In the genomic region with DNA sequence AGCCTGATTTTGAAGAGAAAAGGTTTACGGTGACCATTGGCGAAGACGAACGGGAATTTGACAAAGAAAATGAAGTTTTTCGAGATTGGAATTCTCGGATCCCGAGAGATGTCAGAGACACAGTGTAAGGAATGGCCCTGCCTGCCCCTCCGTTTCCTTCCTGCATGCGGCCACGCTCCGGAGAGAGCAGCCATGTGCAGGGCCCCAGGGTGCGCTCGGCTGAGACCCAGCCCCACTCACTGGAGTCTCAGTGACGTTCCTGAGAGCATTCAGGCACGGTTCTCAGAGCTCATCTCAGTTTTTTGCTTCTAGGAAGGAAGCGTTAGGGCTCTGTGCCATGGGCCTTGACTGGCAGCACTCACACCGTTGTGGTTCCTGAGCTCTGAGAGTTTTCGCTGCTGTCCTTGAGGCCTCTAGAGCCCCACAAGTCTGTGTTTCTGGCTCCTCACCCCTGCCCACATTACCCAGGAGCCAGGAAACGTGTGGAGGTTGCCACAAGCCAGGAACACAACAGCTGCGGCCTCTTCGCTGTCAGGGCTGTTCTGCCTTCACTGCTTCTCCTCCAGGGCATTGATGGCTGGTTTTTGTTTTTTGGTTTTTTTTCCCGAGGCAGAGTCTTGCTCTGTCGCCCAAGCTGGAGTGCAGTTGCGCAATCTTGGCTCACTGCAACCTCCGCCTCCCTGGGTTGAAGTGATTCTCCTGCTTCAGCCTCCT, we compare ENCODE assay signal across 1 cellular context.
A peak's percentile ranks its signal among the peaks of the same experiment; 100 is the strongest.
TF ChIP-seq lines count a peak whose summit lies in the region.

No MANE protein-coding gene starts in this region.

TF ChIP-seq in HepG2, 621 proteins besides CTCF, POLR2A, EP300 and RAD21:
- peak; percentile 86 for TF ChIP-seq CEBPG (CRISPR knock-in tag; IDR thresholded peaks at IDR 0.05)
- TF ChIP-seq, protein P1, sequence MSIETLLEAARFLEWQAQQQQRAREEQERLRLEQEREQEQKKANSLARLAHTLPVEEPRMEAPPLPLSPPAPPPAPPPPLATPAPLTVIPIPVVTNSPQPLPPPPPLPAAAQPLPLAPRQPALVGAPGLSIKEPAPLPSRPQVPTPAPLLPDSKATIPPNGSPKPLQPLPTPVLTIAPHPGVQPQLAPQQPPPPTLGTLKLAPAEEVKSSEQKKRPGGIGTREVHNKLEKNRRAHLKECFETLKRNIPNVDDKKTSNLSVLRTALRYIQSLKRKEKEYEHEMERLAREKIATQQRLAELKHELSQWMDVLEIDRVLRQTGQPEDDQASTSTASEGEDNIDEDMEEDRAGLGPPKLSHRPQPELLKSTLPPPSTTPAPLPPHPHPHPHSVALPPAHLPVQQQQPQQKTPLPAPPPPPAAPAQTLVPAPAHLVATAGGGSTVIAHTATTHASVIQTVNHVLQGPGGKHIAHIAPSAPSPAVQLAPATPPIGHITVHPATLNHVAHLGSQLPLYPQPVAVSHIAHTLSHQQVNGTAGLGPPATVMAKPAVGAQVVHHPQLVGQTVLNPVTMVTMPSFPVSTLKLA (IDR thresholded peaks at IDR 0.05) = no peak
- TF ChIP-seq, protein P2, sequence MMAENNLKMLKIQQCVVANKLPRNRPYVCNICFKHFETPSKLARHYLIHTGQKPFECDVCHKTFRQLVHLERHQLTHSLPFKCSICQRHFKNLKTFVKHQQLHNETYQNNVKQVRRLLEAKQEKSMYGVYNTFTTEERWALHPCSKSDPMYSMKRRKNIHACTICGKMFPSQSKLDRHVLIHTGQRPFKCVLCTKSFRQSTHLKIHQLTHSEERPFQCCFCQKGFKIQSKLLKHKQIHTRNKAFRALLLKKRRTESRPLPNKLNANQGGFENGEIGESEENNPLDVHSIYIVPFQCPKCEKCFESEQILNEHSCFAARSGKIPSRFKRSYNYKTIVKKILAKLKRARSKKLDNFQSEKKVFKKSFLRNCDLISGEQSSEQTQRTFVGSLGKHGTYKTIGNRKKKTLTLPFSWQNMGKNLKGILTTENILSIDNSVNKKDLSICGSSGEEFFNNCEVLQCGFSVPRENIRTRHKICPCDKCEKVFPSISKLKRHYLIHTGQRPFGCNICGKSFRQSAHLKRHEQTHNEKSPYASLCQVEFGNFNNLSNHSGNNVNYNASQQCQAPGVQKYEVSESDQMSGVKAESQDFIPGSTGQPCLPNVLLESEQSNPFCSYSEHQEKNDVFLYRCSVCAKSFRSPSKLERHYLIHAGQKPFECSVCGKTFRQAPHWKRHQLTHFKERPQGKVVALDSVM (CRISPR knock-in tag; IDR thresholded peaks at IDR 0.05) = peak; percentile 47; the same call in 1 of the 2 replicates
- peak; percentile 94 for TF ChIP-seq CEBPB (IDR thresholded peaks at IDR 0.05; ENCODE audit: borderline replicate concordance, low read depth, low read length)
- TF ChIP-seq, protein P3, sequence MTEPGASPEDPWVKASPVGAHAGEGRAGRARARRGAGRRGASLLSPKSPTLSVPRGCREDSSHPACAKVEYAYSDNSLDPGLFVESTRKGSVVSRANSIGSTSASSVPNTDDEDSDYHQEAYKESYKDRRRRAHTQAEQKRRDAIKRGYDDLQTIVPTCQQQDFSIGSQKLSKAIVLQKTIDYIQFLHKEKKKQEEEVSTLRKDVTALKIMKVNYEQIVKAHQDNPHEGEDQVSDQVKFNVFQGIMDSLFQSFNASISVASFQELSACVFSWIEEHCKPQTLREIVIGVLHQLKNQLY (CRISPR knock-in tag; IDR thresholded peaks at IDR 0.05) = no peak
